ENCODE assay signal across 8 cellular contexts in genomic region chr5:32092938-32093812, GRCh38.
DNase-seq lines count a peak whose midpoint lies in the region; ATAC-seq and TF ChIP-seq lines count a peak whose summit lies in the region.

No MANE protein-coding gene starts in this region.

- H4K20me1 ChIP-seq in mammary epithelial cell (ENCODE audit: insufficient read depth, low read length) = no peaks in the 10 kb centered on the region

- no peak overlapping the region for H3K9ac ChIP-seq in mammary epithelial cell (ENCODE audit: insufficient read depth, low read length)

- no peaks in the 10 kb centered on the region for H3K36me3 ChIP-seq in mammary epithelial cell (ENCODE audit: insufficient read depth, low read length)
- peaks cover 2% of the 10 kb centered on the region for H3K36me3 ChIP-seq in kidney epithelial cell (ENCODE audit: control insufficient read depth, insufficient read depth, low read length)

- dilution Hi-C loops in mammary epithelial cell (cut with HindIII; ENCODE audit: low sequenced_read_pairs) = no loop called here

- ATAC-seq in GM19043 (IDR thresholded peaks at IDR 0.05; ENCODE audit: low read depth, unreplicated experiment) (peak; percentile 83), HG03175 (IDR thresholded peaks at IDR 0.05; ENCODE audit: unreplicated experiment) (peak; percentile 90)

- in situ Hi-C loops in mammary epithelial cell (cut with MboI; ENCODE audit: low sequenced_read_pairs in 2 of 2) = loop anchor here (10.0 kb wide), 1 partner anchor 508 kb away; no protein-coding TSS in a partner anchor

- no TSS peak for BruUV-seq in mammary epithelial cell (replicated peaks; lab: Mats Ljungman, UMichigan)

- H3K4me3 ChIP-seq in mammary epithelial cell (replicated peaks in 1 of 3; ENCODE audit: insufficient read depth in 1 of 3, low read depth in 2 of 3, low read length in 3 of 3) (no peak overlapping the region), kidney epithelial cell (ENCODE audit: low read depth, low read length) (no peak overlapping the region)

- no peak overlapping the region for H3K27ac ChIP-seq in VCaP
- H3K27ac ChIP-seq in mammary epithelial cell (ENCODE audit: insufficient read depth, low read depth, low read length) = no peak overlapping the region

- peak; percentile 89 for DNase-seq in Ammon's horn (ENCODE audit: low spot score)
- peak; percentile 86 for DNase-seq in NCI-H2196 (lab: John Stamatoyannopoulos, UW; ENCODE audit: unreplicated experiment)
- peak; percentile 66 for DNase-seq in mammary epithelial cell
- peak; percentile 31 for DNase-seq in kidney epithelial cell (ENCODE audit: low read depth)
- peak; percentile 48 for DNase-seq in stimulated activated CD4-positive, alpha-beta T cell treated with anti-CD3 and anti-CD28 coated beads, Interleukin-4, amount 100 ng/mL, for 1 hour

- H3K4me1 ChIP-seq in mammary epithelial cell (ENCODE audit: insufficient read depth, low read length) = no peaks in the 10 kb centered on the region

- H3K27me3 ChIP-seq in mammary epithelial cell (ENCODE audit: insufficient read depth, low read length) (no peaks in the 10 kb centered on the region), kidney epithelial cell (ENCODE audit: control insufficient read depth, insufficient read depth, low read length) (no peaks in the 10 kb centered on the region)

- CTCF ChIA-PET in mammary epithelial cell (lab: Charles Lee; ENCODE audit: low non-redundant PET) = interaction anchor here (0.5 to 0.8 kb wide), 9 partner anchors 47 to 719 kb away, joined by 3 to 5 read pairs (median 3); no protein-coding TSS in a partner anchor

- H3K9me3 ChIP-seq in mammary epithelial cell (replicated peaks; ENCODE audit: insufficient read depth, low read length) = no peaks in the 10 kb centered on the region

- peak; percentile 78 for TF ChIP-seq CTCF in VCaP (conservative IDR thresholded peaks at IDR 0.05)
- peak; percentile 61 to 78 for TF ChIP-seq CTCF in mammary epithelial cell (conservative IDR thresholded peaks at IDR 0.05 in 1 of 2, IDR thresholded peaks at IDR 0.05 in 1 of 2; ENCODE audit: extremely low read depth in 1 of 2, insufficient read depth in 1 of 2, low read depth in 1 of 2, low read length in 2 of 2)
- TF ChIP-seq CTCF in kidney epithelial cell (IDR thresholded peaks at IDR 0.05; ENCODE audit: insufficient read depth, low read length, poor library complexity, severe bottlenecking) = peak; percentile 69

- 49% methylated on average over 20 of the region's 20 CpGs for WGBS in mammary epithelial cell (ENCODE audit: low coverage, missing lambda C conversion rate)

- no peaks in the 10 kb centered on the region for H3K79me2 ChIP-seq in mammary epithelial cell (ENCODE audit: insufficient read depth, low read length)

- intact Hi-C loops in mammary epithelial cell (cut with micrococcal nuclease) = loop anchor here (1.0 to 10.0 kb wide), 3 partner anchors 268 to 522 kb away; no protein-coding TSS in a partner anchor

- no peak overlapping the region for H2AFZ ChIP-seq in mammary epithelial cell (ENCODE audit: low read depth, low read length)

- H3K4me2 ChIP-seq in mammary epithelial cell (ENCODE audit: insufficient read depth, low read depth, low read length) = no peak overlapping the region

Comparison
In these comparisons a context has a peak if more than half of its experiments do, and no peak if none do; other contexts are left out.
1. DNase-seq: peak in every context shown above with its lines; median percentile 89 in Ammon's horn; 86 in NCI-H2196; 66 in mammary epithelial cell; 48 in stimulated activated CD4-positive, alpha-beta T cell treated with anti-CD3 and anti-CD28 coated beads, Interleukin-4, amount 100 ng/mL, for 1 hour; 31 in kidney epithelial cell.